23 cellular contexts compared by ENCODE assay signal in the genomic region with DNA sequence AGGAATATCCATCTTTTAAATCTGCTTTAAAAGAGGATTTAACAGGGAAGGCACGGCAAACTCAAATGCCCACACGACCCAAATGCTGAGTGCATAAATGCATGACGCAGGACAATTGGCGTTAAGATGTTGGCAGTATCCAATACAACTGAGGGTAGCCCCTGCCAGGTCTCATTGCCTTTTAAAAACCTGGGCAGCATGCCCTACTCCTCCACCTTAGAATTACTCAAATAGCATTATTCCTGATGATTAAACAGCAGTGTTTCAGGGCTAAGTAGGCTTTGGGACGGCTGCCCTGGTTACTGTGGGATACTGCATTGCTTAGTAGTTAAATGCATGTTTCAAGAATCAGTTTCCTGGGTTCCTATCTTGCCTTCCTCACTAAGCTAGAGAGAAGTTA.
DNase-seq lines count a peak whose midpoint lies in the region; ATAC-seq and TF ChIP-seq lines count a peak whose summit lies in the region.
"Had no signal": no experiment of that assay in that cellular context is flagged by ENCODE, and none has a peak within 500 bp of the region (broad histone marks: within the 10 kb centered on the region; RNA-seq: fewer than 3 reads in every experiment).

No MANE protein-coding gene starts in this region.

- no peak overlapping the region for H3K4me3 ChIP-seq in astrocyte of the spinal cord (ENCODE audit: low read depth, low read length)
- H3K4me3 ChIP-seq: GM12878, testis, uterus had no signal

- H3K27ac ChIP-seq in substantia nigra (ENCODE audit: low read depth, low read length, poor library complexity, severe bottlenecking), result no peak overlapping the region
- H3K27ac ChIP-seq: C4-2B, testis, uterus had no signal

- DNase-seq in NCI-H1092 treated with DMSO at 0.1 percent for 48 hours (lab: John Stamatoyannopoulos, UW) (peak; percentile 92), astrocyte of the spinal cord (ENCODE audit: low read depth, low spot score) (peak; percentile 9), inferior parietal cortex (ENCODE audit: extremely low spot score) (peak; percentile 56), substantia nigra (lab: John Stamatoyannopoulos, UW) (peak in 34 of 49 donors; percentile 3 to 77 (median 38)), kidney tubule cell (ENCODE audit: low spot score) (no peak), DMS 273 treated with DMSO at 0.1 percent for 48 hours (lab: John Stamatoyannopoulos, UW) (no peak)
- no peak for DNase-seq in stimulated activated CD8-positive, alpha-beta memory T cell treated with anti-CD3 and anti-CD28 coated beads, Interleukin-4, amount 100 ng/mL, for 48 hours
- DNase-seq: activated CD4-positive, alpha-beta memory T cell treated with anti-CD3 and anti-CD28 coated beads for 36 hours; activated CD8-positive, alpha-beta memory T cell treated with anti-CD3 and anti-CD28 coated beads, Interleukin-2, amount 50 U/mL, for 4 hours; Calu3; NCI-H187; NCI-H2227 treated with DMSO at 0.1 percent for 48 hours; NCI-H774; RPMI8226; stimulated activated CD4-positive, alpha-beta T cell treated with anti-CD3 and anti-CD28 coated beads, Interleukin-4, amount 100 ng/mL, for 4 hours; stimulated activated naive B cell treated with anti-CD40 and anti-IgM and Interleukin-4, amounts not matched to agents 10 μg/mL and 1 μg/mL and 100 μg/mL, for 72 hours; T-helper 1 cell; testis; uterus had no signal

- no peak for TF ChIP-seq CTCF in astrocyte of the spinal cord (IDR thresholded peaks at IDR 0.05; ENCODE audit: low read depth, low read length)

- in situ Hi-C loops in astrocyte of the spinal cord (cut with HindIII; ENCODE audit: low sequenced_read_pairs), result no loop called here

- no peak for ATAC-seq in GM19328 (IDR thresholded peaks at IDR 0.05; ENCODE audit: unreplicated experiment)
- ATAC-seq: activated T-helper 17 cell treated with anti-CD3 and anti-CD28 coated beads, Interleukin-2, amount 50 U/mL, for 72 hours; GM12878; stimulated activated naive B cell treated with anti-CD40 and anti-IgM and Interleukin-4, amounts not matched to agents 10 μg/mL and 1 μg/mL and 100 μg/mL, for 72 hours had no signal

Comparison
In these comparisons a context has a peak if more than half of its experiments do, and no peak if none do; other contexts are left out.
1. DNase-seq: peak in NCI-H1092 treated with DMSO at 0.1 percent for 48 hours (single experiment), astrocyte of the spinal cord (single experiment), inferior parietal cortex (single experiment) and substantia nigra (34 of 49); none in kidney tubule cell (single experiment), stimulated activated CD8-positive, alpha-beta memory T cell treated with anti-CD3 and anti-CD28 coated beads, Interleukin-4, amount 100 ng/mL, for 48 hours (single experiment) and DMS 273 treated with DMSO at 0.1 percent for 48 hours (single experiment).